Comparison of ENCODE assay signal across 8 cellular contexts in genomic region chr11:61968758-61969390, GRCh38. TPM values are rescaled to one million over a fixed set of nuclear protein-coding genes. Genes with fewer than 3 reads are reported as not detected.
DNase-seq lines count a peak whose midpoint lies in the region; ATAC-seq, FAIRE-seq and TF ChIP-seq lines count a peak whose summit lies in the region.

No MANE protein-coding gene starts in this region.

- no peak overlapping the region for H4K5ac ChIP-seq in H9 (ENCODE audit: insufficient read length, low read depth, low read length)

- no peak overlapping the region for H2AFZ ChIP-seq in H9 (ENCODE audit: low read length)

- H3K79me1 ChIP-seq in H9 (ENCODE audit: insufficient read depth, low read depth, low read length, poor library complexity, severe bottlenecking): peaks cover 4% of the 10 kb centered on the region

- peaks cover 14% of the 10 kb centered on the region for H3K79me2 ChIP-seq in H9 (ENCODE audit: insufficient read depth, low read length)

- ATAC-seq in activated T-helper 17 cell treated with anti-CD3 and anti-CD28 coated beads, Interleukin-2, amount 50 U/mL, for 72 hours (replicated peaks): no peak
- ATAC-seq in GM19351 (IDR thresholded peaks at IDR 0.05; ENCODE audit: unreplicated experiment): no peak

- no peak overlapping the region for H2BK15ac ChIP-seq in H9 (ENCODE audit: low read depth, low read length)

- H3T11ph ChIP-seq in H9 (ENCODE audit: low read length): no peak overlapping the region

- H3K9me3 ChIP-seq in H9 (ENCODE audit: control insufficient read depth, low read depth, low read length): no peaks in the 10 kb centered on the region
- H3K9me3 ChIP-seq in iPS-20b (ENCODE audit: insufficient read depth, low read depth, low read length): no peaks in the 10 kb centered on the region
- no peaks in the 10 kb centered on the region for H3K9me3 ChIP-seq in small intestine (ENCODE audit: control insufficient read depth, low read depth)

- H4K8ac ChIP-seq in H9 (replicated peaks; ENCODE audit: insufficient read length, low read depth, low read length): no peak overlapping the region

- no peak overlapping the region for H3K4ac ChIP-seq in H9 (ENCODE audit: low read depth, low read length)

- DNase-seq in H9: no peak
- no peak for DNase-seq in small intestine
- DNase-seq in NCI-H526 treated with DMSO at 0.1 percent for 48 hours (lab: John Stamatoyannopoulos, UW): no peak
- DNase-seq in NCI-H82 treated with DMSO at 0.1 percent for 48 hours (lab: John Stamatoyannopoulos, UW; ENCODE audit: unreplicated experiment): no peak
- no peak for DNase-seq in GM19240 (ENCODE audit: insufficient read length, low spot score)

- peaks cover 1% of the 10 kb centered on the region; the same call in 1 of the 2 replicates for H3K27me3 Mint-ChIP-seq in H9 (ENCODE audit: low read depth)
- H3K27me3 Mint-ChIP-seq in activated T-helper 17 cell treated with anti-CD3 and anti-CD28 coated beads, Interleukin-2, amount 50 U/mL, for 72 hours: no peaks in the 10 kb centered on the region

- H3K18ac ChIP-seq in H9 (ENCODE audit: insufficient read length, low read depth, low read length): no peak overlapping the region

- H3K36me3 Mint-ChIP-seq in H9 (ENCODE audit: insufficient read depth in 1 of 3, low read depth in 3 of 3): peaks cover 22 to 32% (median 29%) of the 10 kb centered on the region in 3 experiments; a peak in 6 of 7 replicates
- H3K36me3 Mint-ChIP-seq in activated T-helper 17 cell treated with anti-CD3 and anti-CD28 coated beads, Interleukin-2, amount 50 U/mL, for 72 hours (ENCODE audit: low read depth): peaks cover 30% of the 10 kb centered on the region

- no peak overlapping the region for H3K23ac ChIP-seq in H9 (ENCODE audit: insufficient read length, low read depth, low read length)

- H3K9ac ChIP-seq in H9 (ENCODE audit: extremely low read depth, insufficient read length, low read length) (peak overlapping the region; percentile 97), iPS-20b (ENCODE audit: low read depth, low read length) (peak overlapping the region; percentile 98; the same call in 1 of the 2 replicates)

- peak overlapping the region; percentile 89 for H3K4me2 ChIP-seq in H9 (ENCODE audit: insufficient read depth, insufficient read length, low read length)

- H2BK12ac ChIP-seq in H9 (ENCODE audit: insufficient read length, low read depth, low read length): no peak overlapping the region

- no peak overlapping the region for H4K91ac ChIP-seq in H9 (ENCODE audit: insufficient read length, low read depth, low read length)

- H2BK120ac ChIP-seq in H9 (ENCODE audit: low read depth, low read length, poor library complexity, severe bottlenecking): no peak overlapping the region

- H2BK5ac ChIP-seq in H9 (ENCODE audit: insufficient read length, low read length): no peak overlapping the region

- H3K4me3 Mint-ChIP-seq in H9: peak overlapping the region; percentile 91 to 94
- H3K4me3 Mint-ChIP-seq in activated T-helper 17 cell treated with anti-CD3 and anti-CD28 coated beads, Interleukin-2, amount 50 U/mL, for 72 hours: peak overlapping the region; percentile 96

- TF ChIP-seq CTCF in H9 (conservative IDR thresholded peaks at IDR 0.05): no peak

- H4K20me1 ChIP-seq in H9 (ENCODE audit: control insufficient read depth, insufficient read depth, insufficient read length): no peaks in the 10 kb centered on the region

- no peak for FAIRE-seq in small intestine (lab: Jason Lieb, UNC)

- H3K27me3 ChIP-seq in H9 (ENCODE audit: insufficient read depth, low read length) (no peaks in the 10 kb centered on the region), iPS-20b (ENCODE audit: insufficient read depth, low read length) (no peaks in the 10 kb centered on the region), small intestine (ENCODE audit: control insufficient read depth in 2 of 2, insufficient read depth in 2 of 2, low read length in 2 of 2) (no peaks in the 10 kb centered on the region)

- peaks cover 46 to 56% of the 10 kb centered on the region in 2 experiments for H3K4me1 Mint-ChIP-seq in H9
- peaks cover 48% of the 10 kb centered on the region for H3K4me1 Mint-ChIP-seq in activated T-helper 17 cell treated with anti-CD3 and anti-CD28 coated beads, Interleukin-2, amount 50 U/mL, for 72 hours

- no peak overlapping the region for H3K56ac ChIP-seq in H9 (ENCODE audit: insufficient read length, low read depth, low read length)

- peak overlapping the region in 2 of 3 experiments; percentile 23 to 98; a peak in 1 of 7 replicates for H3K27ac Mint-ChIP-seq in H9
- peak overlapping the region; percentile 90 for H3K27ac Mint-ChIP-seq in activated T-helper 17 cell treated with anti-CD3 and anti-CD28 coated beads, Interleukin-2, amount 50 U/mL, for 72 hours

- H3K14ac ChIP-seq in H9 (ENCODE audit: insufficient read depth, low read length): no peak overlapping the region

- H3K27ac ChIP-seq in H9 (ENCODE audit: insufficient read length, low read depth, low read length): no peak overlapping the region
- H3K27ac ChIP-seq in iPS-20b (ENCODE audit: low read length): no peak overlapping the region
- peak overlapping the region; percentile 96 to 98 for H3K27ac ChIP-seq in small intestine (ENCODE audit: low read depth in 1 of 2, low read length in 1 of 2)

- H2BK20ac ChIP-seq in H9 (ENCODE audit: low read depth, low read length, poor library complexity, severe bottlenecking): no peak overlapping the region

- H3K36me3 ChIP-seq in iPS-20b (ENCODE audit: insufficient read depth, low read depth, low read length) (peaks cover 23% of the 10 kb centered on the region), small intestine (ENCODE audit: control insufficient read depth in 2 of 2, insufficient read depth in 2 of 2, low read length in 2 of 2) (peaks cover 0 to 7% of the 10 kb centered on the region in 2 donors)

- peaks cover 12% of the 10 kb centered on the region; the same call in 1 of the 2 replicates for H3K4me1 ChIP-seq in H9 (ENCODE audit: insufficient read depth, low read length)
- peaks cover 33% of the 10 kb centered on the region for H3K4me1 ChIP-seq in iPS-20b (ENCODE audit: insufficient read depth, low read length)
- peaks cover 12 to 25% of the 10 kb centered on the region in 2 donors for H3K4me1 ChIP-seq in small intestine (ENCODE audit: control insufficient read depth in 2 of 2, insufficient read depth in 1 of 2, low read depth in 1 of 2, low read length in 1 of 2)

- no CpG with 5 or more reads among the region's 16 CpGs for WGBS in H9 (ENCODE audit: extremely low coverage, insufficient read length, low lambda C conversion rate)
- WGBS in small intestine, 3 donors: 81 to 89% (median 84%) methylated on average over 16 of the region's 16 CpGs

- no peaks in the 10 kb centered on the region for H3K9me3 Mint-ChIP-seq in H9
- H3K9me3 Mint-ChIP-seq in activated T-helper 17 cell treated with anti-CD3 and anti-CD28 coated beads, Interleukin-2, amount 50 U/mL, for 72 hours: no peaks in the 10 kb centered on the region

- H3K4me3 ChIP-seq in iPS-20b (ENCODE audit: low read length): peak overlapping the region; percentile 100
- peak overlapping the region; percentile 53 to 81 for H3K4me3 ChIP-seq in small intestine (ENCODE audit: low read depth in 1 of 2, low read length in 2 of 2)

- H3K23me2 ChIP-seq in H9 (ENCODE audit: insufficient read length, low read depth, low read length, poor library complexity, severe bottlenecking): peaks cover 16% of the 10 kb centered on the region

- no peak overlapping the region for H2AK5ac ChIP-seq in H9 (ENCODE audit: insufficient read length, low read length)

RNA-seq across cellular contexts. Expression of gene FTH1, which starts 1.4 kb away (rescaled TPM):
- 1,505 and 1,558 TPM in 2 replicates for total RNA-seq in H9 (2021)
- 1,000 to 10,000 TPM in 1 of 2 donors, 100 to 1,000 TPM in 1; 701 to 1,114 TPM for total RNA-seq in activated T-helper 17 cell treated with anti-CD3 and anti-CD28 coated beads, Interleukin-2, amount 50 U/mL, for 72 hours
- polyA plus RNA-seq in small intestine: 1,000 to 10,000 TPM; 3,413 to 10,000 (median 8,961) TPM

RNA-seq across cellular contexts. Expression of gene BEST1, which starts 18.7 kb away (rescaled TPM):
- total RNA-seq in H9 (2021): 0.18 and 0.24 TPM in 2 replicates
- total RNA-seq in activated T-helper 17 cell treated with anti-CD3 and anti-CD28 coated beads, Interleukin-2, amount 50 U/mL, for 72 hours: under 1 TPM; 0.05 to 0.24 TPM
- 1 to 10 TPM; 2.7 to 4.7 (median 4.3) TPM for polyA plus RNA-seq in small intestine

RNA-seq across cellular contexts. Expression of gene RAB3IL1, which starts 51.5 kb away (rescaled TPM):
- total RNA-seq in H9 (2021): 1.8 and 2.4 TPM in 2 replicates
- total RNA-seq in activated T-helper 17 cell treated with anti-CD3 and anti-CD28 coated beads, Interleukin-2, amount 50 U/mL, for 72 hours: not detected
- 1 to 10 TPM in 2 of 3 donors, under 1 TPM in 1; 0.45 to 9.5 (median 4.9) TPM for polyA plus RNA-seq in small intestine

Comparison
In these comparisons a context has a peak if more than half of its experiments do, and no peak if none do; other contexts are left out.
1. H3K27ac ChIP-seq: peak in small intestine (2 of 2); none in H9 (single experiment) and iPS-20b (single experiment).